ENCODE assay signal across 9 cellular contexts in the genomic region with DNA sequence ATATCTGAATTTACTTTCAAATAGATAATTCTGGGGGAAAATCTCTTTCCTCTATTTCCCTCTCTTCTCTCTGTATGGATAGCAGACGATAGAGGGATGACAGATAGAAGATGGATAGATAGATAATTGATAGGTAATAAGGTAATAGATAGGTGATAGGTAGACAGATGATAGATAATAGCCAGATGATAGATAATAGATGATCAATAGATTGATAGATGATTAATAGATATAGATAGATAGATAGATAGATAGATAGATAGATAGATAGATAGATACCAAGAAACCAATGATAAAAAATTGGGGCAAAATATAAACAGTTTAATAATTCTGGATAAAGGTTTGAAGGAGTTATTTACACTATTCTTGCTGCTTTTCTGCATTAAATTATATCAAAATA. TPM values are rescaled to one million over a fixed set of nuclear protein-coding genes. Genes with fewer than 3 reads are reported as not detected.
"Had no signal": no experiment of that assay in that cellular context is flagged by ENCODE, and none has a peak within 500 bp of the region (broad histone marks: within the 10 kb centered on the region; RNA-seq: fewer than 3 reads in every experiment).

No MANE protein-coding gene starts in this region.

- H3K4me1 Mint-ChIP-seq: IgD-negative memory B cell had no signal

- H3K27ac ChIP-seq: HL-60, KMS-11 had no signal

- DNase-seq: IMR-90, KBM-7, KG1 had no signal

- H3K27ac Mint-ChIP-seq: IgD-negative memory B cell had no signal

- FAIRE-seq: HepG2, HTR-8/SVneo had no signal

- H3K4me3 Mint-ChIP-seq: IgD-negative memory B cell had no signal

- H3K36me3 Mint-ChIP-seq: IgD-negative memory B cell had no signal

- H3K4me2 ChIP-seq: KMS-11 had no signal

- ATAC-seq: HepG2 had no signal

- H3K9ac ChIP-seq: KMS-11 had no signal

RNA-seq across cellular contexts. Expression of a gene that starts 26.6 kb away (rescaled TPM):
- total RNA-seq: HepG2, HT1080, IMR-90 had no signal
- polyA plus RNA-seq: IgD-negative memory B cell, IMR-90 had no signal
